In the genomic region with DNA sequence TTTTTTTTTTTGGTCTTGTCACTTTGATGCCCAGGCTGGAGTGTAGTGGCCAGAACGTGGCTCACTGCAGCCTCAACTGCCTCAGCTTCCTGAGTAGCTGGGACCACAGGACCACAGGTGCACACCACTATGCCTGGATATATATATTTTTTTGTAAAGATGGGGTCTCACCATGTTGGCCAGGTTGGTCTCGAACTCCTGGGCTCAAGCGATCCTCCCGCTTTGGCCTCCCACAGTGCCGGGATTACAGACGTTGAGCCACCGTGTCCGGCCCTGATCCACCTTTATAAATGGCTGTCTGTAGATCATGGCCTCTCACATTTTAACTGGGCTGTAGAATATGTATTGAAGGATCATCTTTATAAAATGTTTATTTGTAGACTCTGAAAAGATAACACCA, we compare ENCODE assay signal across 10 cellular contexts. TPM values are rescaled to one million over a fixed set of nuclear protein-coding genes. Genes with fewer than 3 reads are reported as not detected.
DNase-seq lines count a peak whose midpoint lies in the region; ATAC-seq and TF ChIP-seq lines count a peak whose summit lies in the region.
"Had no signal": no experiment of that assay in that cellular context is flagged by ENCODE, and none has a peak within 500 bp of the region (broad histone marks: within the 10 kb centered on the region; RNA-seq: fewer than 3 reads in every experiment).

No MANE protein-coding gene starts in this region.

- intact Hi-C loops in CD8-positive, alpha-beta T cell (cut with DNase I, micrococcal nuclease) = loop anchor here (5.0 to 10.0 kb wide), 8 partner anchors 127 to 1043 kb away; a partner anchor contains a TSS
- intact Hi-C loops in mammary epithelial cell (cut with micrococcal nuclease) = no loop called here

- dilution Hi-C loops in mammary epithelial cell (cut with HindIII; ENCODE audit: low sequenced_read_pairs) = no loop called here

- peak overlapping the region; percentile 61 for H3K4me3 Mint-ChIP-seq in CD8-positive, alpha-beta T cell
- peak overlapping the region; percentile 87 to 90 (median 90) for H3K4me3 Mint-ChIP-seq in nephron

- H3K9me2 ChIP-seq in Loucy (replicated peaks; ENCODE audit: low read depth, low read length) (no peaks in the 10 kb centered on the region), MM.1S (replicated peaks; ENCODE audit: insufficient read depth, low read length) (no peaks in the 10 kb centered on the region)

- H3K4me1 ChIP-seq in CD8-positive, alpha-beta T cell (ENCODE audit: insufficient read depth, low read length) = peaks cover 24% of the 10 kb centered on the region
- H3K4me1 ChIP-seq in Loucy (ENCODE audit: insufficient read depth, low read length, poor library complexity, severe bottlenecking) (peaks cover 26% of the 10 kb centered on the region), mammary epithelial cell (ENCODE audit: insufficient read depth, low read length) (peaks cover 7% of the 10 kb centered on the region), MM.1S (ENCODE audit: low read length) (peaks cover 6% of the 10 kb centered on the region; the same call in 1 of the 2 replicates)

- no peak overlapping the region for H2AFZ ChIP-seq in Loucy (ENCODE audit: low read length)
- no peak overlapping the region for H2AFZ ChIP-seq in mammary epithelial cell (ENCODE audit: low read depth, low read length)
- H2AFZ ChIP-seq in MM.1S (ENCODE audit: low read length) = no peak overlapping the region

- TF ChIP-seq CTCF in CD8-positive, alpha-beta T cell (IDR thresholded peaks at IDR 0.05) = no peak
- no peak for TF ChIP-seq CTCF in Loucy (conservative IDR thresholded peaks at IDR 0.05; ENCODE audit: low read length)
- TF ChIP-seq CTCF in mammary epithelial cell (conservative IDR thresholded peaks at IDR 0.05 in 1 of 2, IDR thresholded peaks at IDR 0.05 in 1 of 2; ENCODE audit: extremely low read depth in 1 of 2, insufficient read depth in 1 of 2, low read depth in 1 of 2, low read length in 2 of 2) = no peak
- TF ChIP-seq CTCF in nephron (IDR thresholded peaks at IDR 0.05; ENCODE audit: unreplicated experiment in 3 of 3) = no peak
- no peak for TF ChIP-seq CTCF in MM.1S (IDR thresholded peaks at IDR 0.05; ENCODE audit: low read length)

- no peak for DNase-seq in CD8-positive, alpha-beta T cell
- DNase-seq in mammary epithelial cell = no peak
- DNase-seq in kidney glomerular epithelial cell (lab: John Stamatoyannopoulos, UW) = no peak
- DNase-seq in DMS79 treated with DMSO at 0.1 percent for 48 hours (lab: John Stamatoyannopoulos, UW) = no peak
- no peak for DNase-seq in substantia nigra (lab: John Stamatoyannopoulos, UW)
- no peak for DNase-seq in MM.1S
- DNase-seq: amygdala, NCI-H2171 treated with DMSO at 0.1 percent for 48 hours had no signal

- H3K9ac ChIP-seq in Loucy (ENCODE audit: low read depth, low read length, poor library complexity, severe bottlenecking) (peak overlapping the region; percentile 88), mammary epithelial cell (ENCODE audit: insufficient read depth, low read length) (no peak overlapping the region), MM.1S (ENCODE audit: low read length) (no peak overlapping the region)

- no peak overlapping the region for H3K27ac ChIP-seq in CD8-positive, alpha-beta T cell (ENCODE audit: low read depth, low read length)
- H3K27ac ChIP-seq in mammary epithelial cell (ENCODE audit: insufficient read depth, low read depth, low read length) = no peak overlapping the region
- H3K27ac ChIP-seq in substantia nigra (ENCODE audit: low read depth, low read length, poor library complexity, severe bottlenecking) = no peak overlapping the region
- H3K27ac ChIP-seq in MM.1S (ENCODE audit: low read length) = no peak overlapping the region

- no peak overlapping the region for H3K4me3 ChIP-seq in CD8-positive, alpha-beta T cell (ENCODE audit: low read depth, low read length)
- H3K4me3 ChIP-seq in Loucy (ENCODE audit: low read length, poor library complexity, severe bottlenecking) (peak overlapping the region; percentile 82), mammary epithelial cell (replicated peaks in 1 of 3; ENCODE audit: insufficient read depth in 1 of 3, low read depth in 2 of 3, low read length in 3 of 3) (peak overlapping the region in 1 of 3 experiments; percentile 3), MM.1S (ENCODE audit: low read length) (no peak overlapping the region)

- peaks cover 21% of the 10 kb centered on the region for H3K36me3 Mint-ChIP-seq in CD8-positive, alpha-beta T cell
- H3K36me3 Mint-ChIP-seq in nephron (ENCODE audit: low read depth) = peaks cover 13% of the 10 kb centered on the region

- no peaks in the 10 kb centered on the region for H3K27me3 ChIP-seq in CD8-positive, alpha-beta T cell (ENCODE audit: insufficient read depth, low read length)
- H3K27me3 ChIP-seq in Loucy (ENCODE audit: insufficient read depth, low read length, poor library complexity, severe bottlenecking) = no peaks in the 10 kb centered on the region
- H3K27me3 ChIP-seq in mammary epithelial cell (ENCODE audit: insufficient read depth, low read length) = no peaks in the 10 kb centered on the region
- no peaks in the 10 kb centered on the region for H3K27me3 ChIP-seq in MM.1S (replicated peaks; ENCODE audit: insufficient read depth, low read length)

- H3K36me3 ChIP-seq in CD8-positive, alpha-beta T cell (ENCODE audit: insufficient read depth, low read length) = no peaks in the 10 kb centered on the region
- H3K36me3 ChIP-seq in Loucy (ENCODE audit: insufficient read depth, low read length) = no peaks in the 10 kb centered on the region
- H3K36me3 ChIP-seq in mammary epithelial cell (ENCODE audit: insufficient read depth, low read length) = peaks cover 6% of the 10 kb centered on the region
- no peaks in the 10 kb centered on the region for H3K36me3 ChIP-seq in MM.1S (replicated peaks; ENCODE audit: insufficient read depth, low read length)

- peak overlapping the region; percentile 70 for H3K27ac Mint-ChIP-seq in CD8-positive, alpha-beta T cell
- peak overlapping the region; percentile 89 to 94 (median 92) for H3K27ac Mint-ChIP-seq in nephron

- H3F3A ChIP-seq in Loucy (ENCODE audit: low read depth) = no peaks in the 10 kb centered on the region
- peaks cover 23% of the 10 kb centered on the region for H3F3A ChIP-seq in MM.1S (ENCODE audit: insufficient read depth, low read length)

- H3K4me2 ChIP-seq in Loucy (ENCODE audit: low read depth, low read length, poor library complexity, severe bottlenecking) (peak overlapping the region; percentile 96), mammary epithelial cell (ENCODE audit: insufficient read depth, low read depth, low read length) (peak overlapping the region; percentile 74), MM.1S (ENCODE audit: low read depth, low read length) (no peak overlapping the region)

- no peaks in the 10 kb centered on the region for H3K27me3 Mint-ChIP-seq in CD8-positive, alpha-beta T cell (ENCODE audit: low read depth)
- no peaks in the 10 kb centered on the region for H3K27me3 Mint-ChIP-seq in nephron (ENCODE audit: low read depth)

- BruUV-seq in mammary epithelial cell (replicated peaks; lab: Mats Ljungman, UMichigan) = no TSS peak

- WGBS in mammary epithelial cell (ENCODE audit: low coverage, missing lambda C conversion rate) = 92% methylated on average over 8 of the region's 8 CpGs

- H4K20me1 ChIP-seq in Loucy (ENCODE audit: insufficient read depth, low read length, poor library complexity, severe bottlenecking) = peaks cover 16% of the 10 kb centered on the region
- no peaks in the 10 kb centered on the region for H4K20me1 ChIP-seq in mammary epithelial cell (ENCODE audit: insufficient read depth, low read length)
- no peaks in the 10 kb centered on the region for H4K20me1 ChIP-seq in MM.1S (ENCODE audit: insufficient read depth, low read length)

- CTCF ChIA-PET in CD8-positive, alpha-beta T cell (lab: Charles Lee) = no interaction called here
- CTCF ChIA-PET in mammary epithelial cell (lab: Charles Lee; ENCODE audit: low non-redundant PET) = no interaction called here

- in situ Hi-C loops in mammary epithelial cell (cut with MboI; ENCODE audit: low sequenced_read_pairs in 2 of 2) = no loop called here

- POLR2A ChIA-PET in CD8-positive, alpha-beta T cell (lab: Charles Lee) = interaction anchor here (1.2 kb wide), 1 partner anchor 13 kb away, joined by 3 read pairs; no protein-coding TSS in a partner anchor

- H3K79me2 ChIP-seq in Loucy (ENCODE audit: insufficient read depth, low read length) = peaks cover 44% of the 10 kb centered on the region
- H3K79me2 ChIP-seq in mammary epithelial cell (ENCODE audit: insufficient read depth, low read length) = peaks cover 48% of the 10 kb centered on the region
- peaks cover 38% of the 10 kb centered on the region for H3K79me2 ChIP-seq in MM.1S (ENCODE audit: low read length)

- peaks cover 40% of the 10 kb centered on the region for H3K4me1 Mint-ChIP-seq in CD8-positive, alpha-beta T cell (ENCODE audit: low read depth)
- H3K4me1 Mint-ChIP-seq in nephron = peaks cover 25% of the 10 kb centered on the region

- H3K9me3 Mint-ChIP-seq in CD8-positive, alpha-beta T cell = no peaks in the 10 kb centered on the region
- H3K9me3 Mint-ChIP-seq in nephron = no peaks in the 10 kb centered on the region

- ATAC-seq in CD8-positive, alpha-beta T cell = no peak

- no peaks in the 10 kb centered on the region for H3K9me3 ChIP-seq in CD8-positive, alpha-beta T cell (ENCODE audit: low read length)
- no peaks in the 10 kb centered on the region for H3K9me3 ChIP-seq in Loucy (ENCODE audit: insufficient read depth, low read depth, low read length)
- no peaks in the 10 kb centered on the region for H3K9me3 ChIP-seq in mammary epithelial cell (replicated peaks; ENCODE audit: insufficient read depth, low read length)
- H3K9me3 ChIP-seq in MM.1S (replicated peaks; ENCODE audit: insufficient read depth, low read length) = no peaks in the 10 kb centered on the region

RNA-seq across cellular contexts. Expression of a gene that starts 1.9 kb away (rescaled TPM):
- total RNA-seq in CD8-positive, alpha-beta T cell = 10 to 100 TPM; 63.7 to 68.9 TPM
- total RNA-seq in mammary epithelial cell = 100 to 1,000 TPM in 1 of 2 donors, 10 to 100 TPM in 1; 30.5 to 105 TPM
- polyA plus RNA-seq in mammary epithelial cell = 49.4 TPM
- 28.5 TPM for polyA minus RNA-seq in mammary epithelial cell
